Comparison of ENCODE assay signal across 1 cellular context in the genomic region with DNA sequence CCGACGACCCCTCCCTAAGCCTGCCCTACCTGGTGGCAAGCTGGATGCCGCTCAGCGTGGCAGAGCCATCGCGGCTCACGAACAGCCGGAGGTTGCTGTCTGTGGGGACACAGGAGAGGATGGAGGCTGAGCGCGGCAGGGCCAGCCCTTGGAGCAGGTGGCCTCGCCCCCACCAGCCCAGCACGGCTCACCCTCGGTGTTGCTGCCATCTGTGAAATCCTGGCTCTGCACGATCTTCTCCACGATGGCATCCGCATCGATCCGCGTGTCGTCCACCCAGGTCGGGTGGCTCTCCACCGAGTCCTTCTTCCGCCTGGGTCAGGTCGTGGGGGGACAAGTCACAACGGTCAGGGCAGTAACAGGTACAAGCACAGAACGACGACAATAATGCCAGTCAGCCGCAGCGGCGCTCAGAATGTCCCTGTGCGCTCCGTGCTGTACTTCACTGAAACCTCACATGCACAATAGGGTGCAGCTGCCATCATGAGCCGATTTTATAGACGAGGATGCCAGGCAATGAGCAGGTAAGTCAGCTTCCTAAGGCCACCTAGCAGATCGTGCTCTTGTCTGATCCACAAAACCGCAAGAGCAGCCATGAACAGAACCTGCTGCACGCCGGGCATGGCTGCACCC.
TF ChIP-seq lines count a peak whose summit lies in the region.

No MANE protein-coding gene starts in this region.

TF ChIP-seq in WTC11, 78 proteins besides CTCF, POLR2A, EP300 and RAD21:
- TF ChIP-seq, protein P1, sequence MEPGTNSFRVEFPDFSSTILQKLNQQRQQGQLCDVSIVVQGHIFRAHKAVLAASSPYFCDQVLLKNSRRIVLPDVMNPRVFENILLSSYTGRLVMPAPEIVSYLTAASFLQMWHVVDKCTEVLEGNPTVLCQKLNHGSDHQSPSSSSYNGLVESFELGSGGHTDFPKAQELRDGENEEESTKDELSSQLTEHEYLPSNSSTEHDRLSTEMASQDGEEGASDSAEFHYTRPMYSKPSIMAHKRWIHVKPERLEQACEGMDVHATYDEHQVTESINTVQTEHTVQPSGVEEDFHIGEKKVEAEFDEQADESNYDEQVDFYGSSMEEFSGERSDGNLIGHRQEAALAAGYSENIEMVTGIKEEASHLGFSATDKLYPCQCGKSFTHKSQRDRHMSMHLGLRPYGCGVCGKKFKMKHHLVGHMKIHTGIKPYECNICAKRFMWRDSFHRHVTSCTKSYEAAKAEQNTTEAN (CRISPR knock-in tag; IDR thresholded peaks at IDR 0.05): no peak
- TF ChIP-seq HMGA2 (CRISPR knock-in tag; IDR thresholded peaks at IDR 0.05): no peak
- TF ChIP-seq NR2C2 (CRISPR knock-in tag; IDR thresholded peaks at IDR 0.05): no peak
- TF ChIP-seq GABPB1 (CRISPR knock-in tag; IDR thresholded peaks at IDR 0.05): no peak
- TF ChIP-seq, protein P2, sequence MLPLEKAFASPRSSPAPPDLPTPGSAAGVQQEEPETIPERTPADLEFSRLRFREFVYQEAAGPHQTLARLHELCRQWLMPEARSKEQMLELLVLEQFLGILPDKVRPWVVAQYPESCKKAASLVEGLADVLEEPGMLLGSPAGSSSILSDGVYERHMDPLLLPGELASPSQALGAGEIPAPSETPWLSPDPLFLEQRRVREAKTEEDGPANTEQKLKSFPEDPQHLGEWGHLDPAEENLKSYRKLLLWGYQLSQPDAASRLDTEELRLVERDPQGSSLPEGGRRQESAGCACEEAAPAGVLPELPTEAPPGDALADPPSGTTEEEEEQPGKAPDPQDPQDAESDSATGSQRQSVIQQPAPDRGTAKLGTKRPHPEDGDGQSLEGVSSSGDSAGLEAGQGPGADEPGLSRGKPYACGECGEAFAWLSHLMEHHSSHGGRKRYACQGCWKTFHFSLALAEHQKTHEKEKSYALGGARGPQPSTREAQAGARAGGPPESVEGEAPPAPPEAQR (CRISPR knock-in tag; IDR thresholded peaks at IDR 0.05): no peak
